In genomic region chr18:13232060-13232917, GRCh38 we compare ENCODE assay signal across 16 cellular contexts. TPM values are rescaled to one million over a fixed set of nuclear protein-coding genes. Genes with fewer than 3 reads are reported as not detected.
DNase-seq lines count a peak whose midpoint lies in the region; ATAC-seq and TF ChIP-seq lines count a peak whose summit lies in the region.
"Had no signal": no experiment of that assay in that cellular context is flagged by ENCODE, and none has a peak within 500 bp of the region (broad histone marks: within the 10 kb centered on the region; RNA-seq: fewer than 3 reads in every experiment).

No MANE protein-coding gene starts in this region.

- no peak overlapping the region for H4K91ac ChIP-seq in H9 (ENCODE audit: insufficient read length, low read depth, low read length)

- peak overlapping the region in 2 of 3 experiments; percentile 23 to 73; a peak in 3 of 7 replicates for H3K27ac Mint-ChIP-seq in H9
- H3K27ac Mint-ChIP-seq in naive thymus-derived CD4-positive, alpha-beta T cell: peak overlapping the region in 2 of 9 donors; percentile 23 to 59
- H3K27ac Mint-ChIP-seq: activated naive CD8-positive, alpha-beta T cell treated with anti-CD3 and anti-CD28 coated beads, Interleukin-2, amount 10 ng/mL, durations not matched to agents 7 days and 5 days had no signal

- no peak overlapping the region for H3K9ac ChIP-seq in H9 (ENCODE audit: extremely low read depth, insufficient read length, low read length)

- no peak overlapping the region for H2AFZ ChIP-seq in H9 (ENCODE audit: low read length)

- no peak overlapping the region for H3K14ac ChIP-seq in H9 (ENCODE audit: insufficient read depth, low read length)

- H3K9me3 Mint-ChIP-seq in H9: no peaks in the 10 kb centered on the region
- no peaks in the 10 kb centered on the region for H3K9me3 Mint-ChIP-seq in naive thymus-derived CD4-positive, alpha-beta T cell
- H3K9me3 Mint-ChIP-seq: activated naive CD8-positive, alpha-beta T cell treated with anti-CD3 and anti-CD28 coated beads, Interleukin-2, amount 10 ng/mL, durations not matched to agents 7 days and 5 days had no signal

- no peak overlapping the region for H2BK120ac ChIP-seq in H9 (ENCODE audit: low read depth, low read length, poor library complexity, severe bottlenecking)

- no peak overlapping the region for H3K56ac ChIP-seq in H9 (ENCODE audit: insufficient read length, low read depth, low read length)

- POLR2A ChIA-PET in naive thymus-derived CD4-positive, alpha-beta T cell (lab: Charles Lee): interaction anchor here (0.6 kb wide), 2 partner anchors 86 to 495 kb away, joined by 3 to 4 read pairs; no protein-coding TSS in a partner anchor

- H2BK15ac ChIP-seq in H9 (ENCODE audit: low read depth, low read length): no peak overlapping the region

- H4K8ac ChIP-seq in H9 (replicated peaks; ENCODE audit: insufficient read length, low read depth, low read length): no peak overlapping the region

- WGBS in H9 (ENCODE audit: extremely low coverage, insufficient read length, low lambda C conversion rate): no CpG with 5 or more reads among the region's 37 CpGs
- 71 to 91% methylated on average over 19 to 27 of the region's 37 CpGs for WGBS in esophagus squamous epithelium, 2 donors

- H2BK20ac ChIP-seq in H9 (ENCODE audit: low read depth, low read length, poor library complexity, severe bottlenecking): no peak overlapping the region

- H3K4me3 Mint-ChIP-seq in H9: no peak overlapping the region
- H3K4me3 Mint-ChIP-seq in naive thymus-derived CD4-positive, alpha-beta T cell: no peak overlapping the region
- H3K4me3 Mint-ChIP-seq: activated naive CD8-positive, alpha-beta T cell treated with anti-CD3 and anti-CD28 coated beads, Interleukin-2, amount 10 ng/mL, durations not matched to agents 7 days and 5 days had no signal

- H3K36me3 ChIP-seq in esophagus squamous epithelium: no peaks in the 10 kb centered on the region
- no peaks in the 10 kb centered on the region for H3K36me3 ChIP-seq in naive thymus-derived CD4-positive, alpha-beta T cell (ENCODE audit: control insufficient read depth in 2 of 3, insufficient read depth in 3 of 3, low read length in 3 of 3)
- H3K36me3 ChIP-seq: neutrophil, tibial nerve had no signal

- H3T11ph ChIP-seq in H9 (ENCODE audit: low read length): no peak overlapping the region

- H3K23me2 ChIP-seq in H9 (ENCODE audit: insufficient read length, low read depth, low read length, poor library complexity, severe bottlenecking): no peaks in the 10 kb centered on the region

- no peak overlapping the region for H2AK5ac ChIP-seq in H9 (ENCODE audit: insufficient read length, low read length)

- H3K4me1 ChIP-seq in H9 (ENCODE audit: insufficient read depth, low read length): no peaks in the 10 kb centered on the region
- peaks cover 0 to 21% (median 5%) of the 10 kb centered on the region in 3 donors for H3K4me1 ChIP-seq in esophagus squamous epithelium
- no peaks in the 10 kb centered on the region for H3K4me1 ChIP-seq in naive thymus-derived CD4-positive, alpha-beta T cell (ENCODE audit: control insufficient read depth in 2 of 2, insufficient read depth in 2 of 2, low read length in 2 of 2)

- peaks cover 5% of the 10 kb centered on the region for H3K27me3 Mint-ChIP-seq in H9 (ENCODE audit: low read depth)
- H3K27me3 Mint-ChIP-seq in naive thymus-derived CD4-positive, alpha-beta T cell: no peaks in the 10 kb centered on the region
- H3K27me3 Mint-ChIP-seq: activated naive CD8-positive, alpha-beta T cell treated with anti-CD3 and anti-CD28 coated beads, Interleukin-2, amount 10 ng/mL, durations not matched to agents 7 days and 5 days had no signal

- H3K27me3 ChIP-seq in H9 (ENCODE audit: insufficient read depth, low read length) (no peaks in the 10 kb centered on the region), esophagus squamous epithelium (no peaks in the 10 kb centered on the region)
- H3K27me3 ChIP-seq in naive thymus-derived CD4-positive, alpha-beta T cell (ENCODE audit: control insufficient read depth in 2 of 2, insufficient read depth in 2 of 2, low read length in 2 of 2): no peaks in the 10 kb centered on the region
- H3K27me3 ChIP-seq: neutrophil, tibial nerve had no signal

- H4K5ac ChIP-seq in H9 (ENCODE audit: insufficient read length, low read depth, low read length): no peak overlapping the region

- H3K36me3 Mint-ChIP-seq in H9 (ENCODE audit: insufficient read depth in 1 of 3, low read depth in 3 of 3): no peaks in the 10 kb centered on the region
- peaks cover 0 to 4% (median 0%) of the 10 kb centered on the region in 5 donors for H3K36me3 Mint-ChIP-seq in naive thymus-derived CD4-positive, alpha-beta T cell
- H3K36me3 Mint-ChIP-seq: activated naive CD8-positive, alpha-beta T cell treated with anti-CD3 and anti-CD28 coated beads, Interleukin-2, amount 10 ng/mL, durations not matched to agents 7 days and 5 days had no signal

- no peak overlapping the region for H3K27ac ChIP-seq in H9 (ENCODE audit: insufficient read length, low read depth, low read length)
- H3K27ac ChIP-seq in esophagus squamous epithelium: no peak overlapping the region
- no peak overlapping the region for H3K27ac ChIP-seq in naive thymus-derived CD4-positive, alpha-beta T cell (ENCODE audit: low read depth, low read length)
- H3K27ac ChIP-seq: C4-2B, neutrophil, tibial nerve had no signal

- no peaks in the 10 kb centered on the region for H4K20me1 ChIP-seq in H9 (ENCODE audit: control insufficient read depth, insufficient read depth, insufficient read length)

- H3K79me2 ChIP-seq in H9 (ENCODE audit: insufficient read depth, low read length): no peaks in the 10 kb centered on the region

- peaks cover 13 to 22% of the 10 kb centered on the region in 2 experiments for H3K4me1 Mint-ChIP-seq in H9
- peaks cover 0 to 11% (median 0%) of the 10 kb centered on the region in 7 donors for H3K4me1 Mint-ChIP-seq in naive thymus-derived CD4-positive, alpha-beta T cell
- H3K4me1 Mint-ChIP-seq: activated naive CD8-positive, alpha-beta T cell treated with anti-CD3 and anti-CD28 coated beads, Interleukin-2, amount 10 ng/mL, durations not matched to agents 7 days and 5 days had no signal

- H2BK5ac ChIP-seq in H9 (ENCODE audit: insufficient read length, low read length): no peak overlapping the region

- no peak overlapping the region for H2BK12ac ChIP-seq in H9 (ENCODE audit: insufficient read length, low read depth, low read length)

- no peak for TF ChIP-seq POLR2A in esophagus squamous epithelium (IDR thresholded peaks at IDR 0.05)

- CTCF ChIA-PET in naive thymus-derived CD4-positive, alpha-beta T cell (lab: Charles Lee): no interaction called here

- H3K9me3 ChIP-seq in H9 (ENCODE audit: control insufficient read depth, low read depth, low read length) (no peaks in the 10 kb centered on the region), esophagus squamous epithelium (no peaks in the 10 kb centered on the region)
- H3K9me3 ChIP-seq in naive thymus-derived CD4-positive, alpha-beta T cell (ENCODE audit: control insufficient read depth in 2 of 3, low read length in 3 of 3): no peaks in the 10 kb centered on the region
- H3K9me3 ChIP-seq: neutrophil, tibial nerve had no signal

- H3K4ac ChIP-seq in H9 (ENCODE audit: low read depth, low read length): no peak overlapping the region

- H3K18ac ChIP-seq in H9 (ENCODE audit: insufficient read length, low read depth, low read length): no peak overlapping the region

- intact Hi-C loops in head of caudate nucleus (cut with DNase I) (loop anchor here (5.0 kb wide), 1 partner anchor 395 kb away; no protein-coding TSS in a partner anchor), esophagus squamous epithelium (cut with DNase I) (no loop called here)
- intact Hi-C loops in naive thymus-derived CD4-positive, alpha-beta T cell (cut with micrococcal nuclease): no loop called here

- TF ChIP-seq CTCF in H9 (conservative IDR thresholded peaks at IDR 0.05) (no peak), esophagus squamous epithelium (IDR thresholded peaks at IDR 0.05) (no peak)

- no peak overlapping the region for H3K23ac ChIP-seq in H9 (ENCODE audit: insufficient read length, low read depth, low read length)

- no peaks in the 10 kb centered on the region for H3K79me1 ChIP-seq in H9 (ENCODE audit: insufficient read depth, low read depth, low read length, poor library complexity, severe bottlenecking)

- peak overlapping the region in 1 of 4 donors; percentile 21 for H3K4me3 ChIP-seq in esophagus squamous epithelium
- H3K4me3 ChIP-seq in naive thymus-derived CD4-positive, alpha-beta T cell (ENCODE audit: low read length): no peak overlapping the region
- H3K4me3 ChIP-seq: lung, tibial nerve had no signal

- ATAC-seq in GM21619 (IDR thresholded peaks at IDR 0.05; ENCODE audit: unreplicated experiment): no peak
- ATAC-seq in naive thymus-derived CD4-positive, alpha-beta T cell: no peak
- ATAC-seq: SK-N-SH treated with all-trans-retinoic acid at 6 μM for 48 hours had no signal

- DNase-seq in Ammon's horn (ENCODE audit: low spot score) (peak; percentile 81), H9 (no peak), head of caudate nucleus (peak in 35 of 42 donors; percentile 46 to 84 (median 65)), pons (ENCODE audit: low spot score) (peak; percentile 72), esophagus squamous epithelium (lab: John Stamatoyannopoulos, UW) (no peak)
- no peak for DNase-seq in stimulated activated CD4-positive, alpha-beta T cell treated with anti-CD3 and anti-CD28 coated beads, Interleukin-1b, Interleukin-23, amount 100 ng/mL, for 48 hours
- no peak for DNase-seq in naive thymus-derived CD4-positive, alpha-beta T cell
- DNase-seq: activated naive CD8-positive, alpha-beta T cell treated with anti-CD3 and anti-CD28 coated beads, Interleukin-2, amount 10 ng/mL, durations not matched to agents 7 days and 5 days; EL; NCI-H226 had no signal

- H3K4me2 ChIP-seq in H9 (ENCODE audit: insufficient read depth, insufficient read length, low read length): no peak overlapping the region

RNA-seq across cellular contexts. Expression of gene LDLRAD4, which starts 13.7 kb away (rescaled TPM):
- 1.8 and 3.9 TPM in 2 replicates for total RNA-seq in H9 (2021)
- 10 to 100 TPM in 2 of 4 donors, 1 to 10 TPM in 1, under 1 TPM in 1; 0.91 to 17.9 (median 6.8) TPM for total RNA-seq in esophagus squamous epithelium
- total RNA-seq in naive thymus-derived CD4-positive, alpha-beta T cell: 10 to 100 TPM; 33.4 to 84.3 (median 60.1) TPM
- polyA plus RNA-seq in naive thymus-derived CD4-positive, alpha-beta T cell: 10 to 100 TPM; 13.0 to 19.5 TPM

Comparison
In these comparisons a context has a peak if more than half of its experiments do, and no peak if none do; other contexts are left out.
1. DNase-seq: peak in Ammon's horn (single experiment), head of caudate nucleus (35 of 42) and pons (single experiment); none in H9 (single experiment), stimulated activated CD4-positive, alpha-beta T cell treated with anti-CD3 and anti-CD28 coated beads, Interleukin-1b, Interleukin-23, amount 100 ng/mL, for 48 hours (single experiment), esophagus squamous epithelium (single experiment) and naive thymus-derived CD4-positive, alpha-beta T cell (0 of 9).